ENCODE assay signal across 13 cellular contexts in the genomic region with DNA sequence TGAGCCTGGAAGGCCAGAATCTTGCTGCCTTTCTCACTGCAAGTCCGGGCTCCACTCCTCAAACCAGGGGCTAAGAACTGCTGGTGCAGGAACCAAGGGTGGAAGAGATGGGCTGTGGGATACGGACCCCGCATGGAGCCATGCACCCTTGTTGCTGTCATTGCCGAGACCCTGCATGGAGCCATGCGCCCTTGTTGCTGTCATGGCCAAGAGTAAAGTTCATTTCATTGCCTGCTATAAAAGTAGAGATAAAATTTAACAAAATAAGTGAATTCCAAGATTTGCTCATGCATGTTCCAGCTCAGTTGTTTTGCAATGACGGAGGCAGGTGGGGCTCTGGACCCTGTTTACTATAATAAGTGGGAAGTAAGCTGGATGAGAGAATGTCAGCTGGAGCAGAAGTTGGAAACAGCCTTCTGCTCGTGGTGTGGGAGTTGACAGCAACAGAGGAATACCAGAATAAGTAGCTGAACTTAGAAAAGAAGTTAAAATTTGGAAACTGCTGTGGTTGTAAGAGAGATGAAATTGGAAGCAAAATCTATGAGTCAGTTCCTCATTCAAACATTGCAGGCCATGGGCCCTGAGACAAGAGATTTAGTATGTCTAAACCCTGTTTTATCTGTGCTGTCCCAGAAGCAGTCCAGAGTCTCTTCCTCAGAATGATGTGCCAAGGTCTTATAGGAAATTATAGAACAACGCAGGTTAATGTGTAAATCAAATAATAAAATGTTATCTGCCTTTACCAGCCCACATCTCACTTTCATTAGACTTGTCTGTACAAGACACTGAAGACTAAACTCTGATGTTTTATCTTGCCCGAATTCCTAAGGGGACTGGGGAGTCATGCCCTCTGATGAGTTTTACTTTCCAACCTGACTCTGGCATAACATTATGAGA. TPM values are rescaled to one million over a fixed set of nuclear protein-coding genes. Genes with fewer than 3 reads are reported as not detected.
DNase-seq lines count a peak whose midpoint lies in the region; ATAC-seq, FAIRE-seq and TF ChIP-seq lines count a peak whose summit lies in the region.
"Had no signal": no experiment of that assay in that cellular context is flagged by ENCODE, and none has a peak within 500 bp of the region (broad histone marks: within the 10 kb centered on the region; RNA-seq: fewer than 3 reads in every experiment).

No MANE protein-coding gene starts in this region.

- no peaks in the 10 kb centered on the region for H3K27me3 ChIP-seq in upper lobe of right lung

- TF ChIP-seq CTCF in choroid plexus epithelial cell (conservative IDR thresholded peaks at IDR 0.05; ENCODE audit: low read depth, low read length): no peak
- no peak for TF ChIP-seq CTCF in upper lobe of right lung (IDR thresholded peaks at IDR 0.05)

- H3K27ac ChIP-seq in upper lobe of right lung: no peak overlapping the region

- FAIRE-seq in H54 (lab: Jason Lieb, UNC): no peak

- H3K36me3 ChIP-seq in upper lobe of right lung: no peaks in the 10 kb centered on the region
- H3K36me3 ChIP-seq: HAP-1 had no signal

- DNase-seq in MV-4-11 (lab: John Stamatoyannopoulos, UW): peak; percentile 95
- DNase-seq in choroid plexus epithelial cell (ENCODE audit: low read depth): peak; percentile 60
- peak; percentile 56 for DNase-seq in iris pigment epithelial cell (ENCODE audit: low read depth)
- DNase-seq in upper lobe of right lung: no peak
- no peak for DNase-seq in stimulated activated CD4-positive, alpha-beta T cell treated with anti-CD3 and anti-CD28 coated beads, Interleukin-4, amount 100 ng/mL, for 1 hour
- DNase-seq in left colon: no peak
- no peak for DNase-seq in H54 (ENCODE audit: insufficient read length, low spot score)
- DNase-seq: effector CD4-positive, alpha-beta T cell; EL; NCI-H146 had no signal

- intact Hi-C loops in upper lobe of right lung (cut with DNase I): no loop called here
- intact Hi-C loops in left colon (cut with DNase I, micrococcal nuclease): no loop called here

- peaks cover 2% of the 10 kb centered on the region for H3K4me1 ChIP-seq in upper lobe of right lung

- no peak for TF ChIP-seq POLR2A in H54 (IDR thresholded peaks at IDR 0.05; ENCODE audit: low read depth, low read length)

- H3K4me3 ChIP-seq in choroid plexus epithelial cell (ENCODE audit: low read depth, low read length) (no peak overlapping the region), upper lobe of right lung (no peak overlapping the region)
- H3K4me3 ChIP-seq: HAP-1 had no signal

- ATAC-seq in upper lobe of right lung (peak; percentile 35), left colon (no peak), GM21423 (IDR thresholded peaks at IDR 0.05; ENCODE audit: unreplicated experiment) (no peak)
- ATAC-seq: activated CD4-positive, CD25-positive, alpha-beta regulatory T cell treated with anti-CD3 and anti-CD28 coated beads, Interleukin-2, amount 50 U/mL, for 24 hours had no signal

- H3K9me3 ChIP-seq in upper lobe of right lung: no peaks in the 10 kb centered on the region
- H3K9me3 ChIP-seq: HAP-1 had no signal

RNA-seq across cellular contexts. Expression of a gene that starts 15.8 kb away (rescaled TPM):
- total RNA-seq in upper lobe of right lung: 23.7 TPM
- total RNA-seq in left colon: 10 to 100 TPM in 1 of 2 donors, 1 to 10 TPM in 1; 5.0 to 13.6 TPM

Comparison
In these comparisons a context has a peak if more than half of its experiments do, and no peak if none do; other contexts are left out.
1. DNase-seq: peak in MV-4-11 (single experiment), choroid plexus epithelial cell (single experiment) and iris pigment epithelial cell (single experiment); none in upper lobe of right lung (single experiment), stimulated activated CD4-positive, alpha-beta T cell treated with anti-CD3 and anti-CD28 coated beads, Interleukin-4, amount 100 ng/mL, for 1 hour (single experiment), left colon (0 of 2) and H54 (single experiment).